ENCODE assay signal across 28 cellular contexts in the genomic region with DNA sequence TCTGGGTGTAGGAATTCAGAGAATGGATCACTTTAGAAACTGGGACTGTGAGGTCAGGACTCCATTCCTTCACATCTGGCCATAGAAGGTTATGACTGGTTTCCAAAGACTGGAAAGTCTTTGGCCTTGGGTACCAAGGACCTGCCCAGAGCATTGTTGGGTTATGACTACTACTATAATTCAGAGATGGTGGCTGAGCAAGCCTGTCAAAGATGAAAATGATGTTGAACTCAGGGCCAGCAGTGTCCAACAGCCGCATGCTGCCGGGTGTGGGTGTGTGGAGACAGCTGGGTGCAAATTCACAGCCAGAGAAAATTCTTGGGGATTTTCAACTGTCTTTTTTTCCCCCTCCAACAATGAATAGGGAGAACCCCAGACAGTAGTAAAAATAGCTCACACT.
DNase-seq lines count a peak whose midpoint lies in the region; ATAC-seq and TF ChIP-seq lines count a peak whose summit lies in the region.
"Had no signal": no experiment of that assay in that cellular context is flagged by ENCODE, and none has a peak within 500 bp of the region (broad histone marks: within the 10 kb centered on the region; RNA-seq: fewer than 3 reads in every experiment).

No MANE protein-coding gene starts in this region.

- no peak for TF ChIP-seq POLR2A in esophagus muscularis mucosa (IDR thresholded peaks at IDR 0.05; ENCODE audit: low read depth)

- WGBS in esophagus muscularis mucosa, result 28% methylated on average over 2 of the region's 2 CpGs
- WGBS in psoas muscle, 3 donors, result 16 to 30% (median 20%) methylated on average over 2 of the region's 2 CpGs

- peaks cover 15% of the 10 kb centered on the region for H3K27me3 Mint-ChIP-seq in nephron progenitor cell (ENCODE audit: low read depth, poor library complexity)

- H3K4me3 Mint-ChIP-seq in nephron progenitor cell, result no peak overlapping the region
- H3K4me3 Mint-ChIP-seq: activated B cell treated with CpG ODN at 0.5 μM for 24 hours; activated naive CD4-positive, alpha-beta T cell treated with anti-CD3 and anti-CD28 coated beads, Interleukin-2, amount 10 ng/mL, durations not matched to agents 7 days and 5 days; effector memory CD8-positive, alpha-beta T cell; H9; immature natural killer cell; neural crest cell; stimulated activated naive B cell treated with anti-CD40 and anti-IgM and Interleukin-4, amounts not matched to agents 10 μg/mL and 1 μg/mL and 100 μg/mL, for 72 hours had no signal

- peaks cover 38% of the 10 kb centered on the region for H3K4me1 ChIP-seq in left ventricle myocardium inferior
- H3K4me1 ChIP-seq in esophagus muscularis mucosa, result peaks cover 25 to 50% (median 46%) of the 10 kb centered on the region in 4 donors
- no peaks in the 10 kb centered on the region for H3K4me1 ChIP-seq in psoas muscle
- H3K4me1 ChIP-seq: A549, colonic mucosa, parathyroid adenoma, Peyer's patch, suprapubic skin had no signal

- ATAC-seq in left cardiac atrium (peak; percentile 9 to 87), psoas muscle (peak; percentile 52 to 84 (median 63))
- ATAC-seq: A549; effector memory CD8-positive, alpha-beta T cell; sciatic nerve; stimulated activated naive B cell treated with anti-CD40 and anti-IgM and Interleukin-4, amounts not matched to agents 10 μg/mL and 1 μg/mL and 100 μg/mL, for 72 hours had no signal

- H3K9me3 ChIP-seq in left ventricle myocardium inferior (replicated peaks) (no peaks in the 10 kb centered on the region), esophagus muscularis mucosa (no peaks in the 10 kb centered on the region), psoas muscle (no peaks in the 10 kb centered on the region)
- H3K9me3 ChIP-seq: A549, colonic mucosa, Peyer's patch, suprapubic skin had no signal

- H3K4me1 Mint-ChIP-seq in nephron progenitor cell, result peaks cover 70% of the 10 kb centered on the region
- H3K4me1 Mint-ChIP-seq: activated B cell treated with CpG ODN at 0.5 μM for 24 hours; stimulated activated naive B cell treated with anti-CD40 and anti-IgM and Interleukin-4, amounts not matched to agents 10 μg/mL and 1 μg/mL and 100 μg/mL, for 72 hours had no signal

- no peaks in the 10 kb centered on the region for H3K36me3 Mint-ChIP-seq in nephron progenitor cell (ENCODE audit: low read depth)
- H3K36me3 Mint-ChIP-seq: activated naive CD4-positive, alpha-beta T cell treated with anti-CD3 and anti-CD28 coated beads, Interleukin-2, amount 10 ng/mL, durations not matched to agents 7 days and 5 days; immature natural killer cell; stimulated activated naive B cell treated with anti-CD40 and anti-IgM and Interleukin-4, amounts not matched to agents 10 μg/mL and 1 μg/mL and 100 μg/mL, for 72 hours had no signal

- no peaks in the 10 kb centered on the region for H3K27me3 ChIP-seq in left ventricle myocardium inferior (ENCODE audit: low read depth)
- H3K27me3 ChIP-seq in esophagus muscularis mucosa, result no peaks in the 10 kb centered on the region
- no peaks in the 10 kb centered on the region for H3K27me3 ChIP-seq in psoas muscle (ENCODE audit: insufficient read depth in 3 of 3, low read length in 2 of 3)
- H3K27me3 ChIP-seq: colonic mucosa, Peyer's patch, suprapubic skin had no signal

- TF ChIP-seq CTCF in left ventricle myocardium inferior (IDR thresholded peaks at IDR 0.05; ENCODE audit: borderline replicate concordance) (no peak), esophagus muscularis mucosa (IDR thresholded peaks at IDR 0.05) (no peak), psoas muscle (IDR thresholded peaks at IDR 0.05) (no peak), nephron progenitor cell (IDR thresholded peaks at IDR 0.05) (no peak)

- H3K9me3 Mint-ChIP-seq in nephron progenitor cell, result no peaks in the 10 kb centered on the region
- H3K9me3 Mint-ChIP-seq: activated B cell treated with CpG ODN at 0.5 μM for 24 hours; activated naive CD4-positive, alpha-beta T cell treated with anti-CD3 and anti-CD28 coated beads, Interleukin-2, amount 10 ng/mL, durations not matched to agents 7 days and 5 days; effector memory CD8-positive, alpha-beta T cell; H9; immature natural killer cell; neural crest cell; stimulated activated naive B cell treated with anti-CD40 and anti-IgM and Interleukin-4, amounts not matched to agents 10 μg/mL and 1 μg/mL and 100 μg/mL, for 72 hours had no signal

- H3K36me3 ChIP-seq in left ventricle myocardium inferior, result no peaks in the 10 kb centered on the region
- H3K36me3 ChIP-seq in esophagus muscularis mucosa, result no peaks in the 10 kb centered on the region
- H3K36me3 ChIP-seq in psoas muscle (ENCODE audit: insufficient read depth in 1 of 2, low read depth in 1 of 2), result no peaks in the 10 kb centered on the region
- H3K36me3 ChIP-seq: colonic mucosa, Peyer's patch, suprapubic skin had no signal

- TF ChIP-seq EP300 in esophagus muscularis mucosa (IDR thresholded peaks at IDR 0.05), result no peak

- DNase-seq in left cardiac atrium, result no peak
- no peak for DNase-seq in left ventricle myocardium inferior
- no peak for DNase-seq in esophagus muscularis mucosa (ENCODE audit: extremely low spot score)
- DNase-seq in psoas muscle, result peak in 1 of 2 donors; percentile 42
- DNase-seq in NCI-H1436 treated with DMSO at 0.1 percent for 48 hours (lab: John Stamatoyannopoulos, UW), result no peak
- no peak for DNase-seq in nephron progenitor cell
- DNase-seq in NCI-H1105 treated with DMSO at 0.1 percent for 48 hours (lab: John Stamatoyannopoulos, UW), result no peak
- no peak for DNase-seq in AG08396 (ENCODE audit: low spot score)
- DNase-seq: activated B cell treated with CpG ODN at 0.5 μM for 24 hours; activated naive CD4-positive, alpha-beta T cell treated with anti-CD3 and anti-CD28 coated beads, Interleukin-2, amount 10 ng/mL, durations not matched to agents 7 days and 5 days; colonic mucosa; effector memory CD8-positive, alpha-beta T cell; H9; hypothalamus; IMR-90; NCI-H1092; NCI-H2029; NCI-H526 treated with DMSO at 0.1 percent for 48 hours; Peyer's patch; stimulated activated CD4-positive, alpha-beta T cell treated with anti-CD3 and anti-CD28 coated beads, Interleukin-15, amount 100 ng/mL, for 24 hours; stimulated activated naive B cell treated with anti-CD40 and anti-IgM and Interleukin-4, amounts not matched to agents 10 μg/mL and 1 μg/mL and 100 μg/mL, for 72 hours; T-helper 1 cell had no signal

- intact Hi-C loops in left cardiac atrium (cut with DNase I), result loop anchor here in 1 of 2 donors (10.0 kb wide), 1 partner anchor 210 kb away; no protein-coding TSS in a partner anchor
- intact Hi-C loops in left ventricle myocardium inferior (cut with micrococcal nuclease), result loop anchor here (10.0 kb wide), 1 partner anchor 210 kb away; no protein-coding TSS in a partner anchor
- intact Hi-C loops in esophagus muscularis mucosa (cut with DNase I), result no loop called here
- intact Hi-C loops in psoas muscle (cut with DNase I), result loop anchor here (2.0 to 5.0 kb wide), 2 partner anchors 137 to 206 kb away; no protein-coding TSS in a partner anchor

- H3K27ac Mint-ChIP-seq in nephron progenitor cell, result no peak overlapping the region
- H3K27ac Mint-ChIP-seq: activated B cell treated with CpG ODN at 0.5 μM for 24 hours; activated naive CD4-positive, alpha-beta T cell treated with anti-CD3 and anti-CD28 coated beads, Interleukin-2, amount 10 ng/mL, durations not matched to agents 7 days and 5 days; effector memory CD8-positive, alpha-beta T cell; H9; stimulated activated naive B cell treated with anti-CD40 and anti-IgM and Interleukin-4, amounts not matched to agents 10 μg/mL and 1 μg/mL and 100 μg/mL, for 72 hours had no signal

- H3K27ac ChIP-seq in left ventricle myocardium inferior (replicated peaks), result no peak overlapping the region
- H3K27ac ChIP-seq in esophagus muscularis mucosa (replicated peaks in 1 of 4), result peak overlapping the region; percentile 74 to 82 (median 74)
- H3K27ac ChIP-seq in psoas muscle, result no peak overlapping the region
- H3K27ac ChIP-seq: A549, colonic mucosa, parathyroid adenoma, Peyer's patch, suprapubic skin had no signal

- H3K4me3 ChIP-seq in left ventricle myocardium inferior (no peak overlapping the region), esophagus muscularis mucosa (no peak overlapping the region), psoas muscle (no peak overlapping the region)
- H3K4me3 ChIP-seq: A549, colonic mucosa, Peyer's patch, suprapubic skin had no signal

Comparison
In these comparisons a context has a peak if more than half of its experiments do, and no peak if none do; other contexts are left out.
1. H3K27ac ChIP-seq: peak in esophagus muscularis mucosa (4 of 4); none in left ventricle myocardium inferior (single experiment) and psoas muscle (single experiment).